ENCODE assay signal across 14 cellular contexts in genomic region chr3:149342413-149343340, GRCh38. TPM values are rescaled to one million over a fixed set of nuclear protein-coding genes. Genes with fewer than 3 reads are reported as not detected.
A peak's percentile ranks its signal among the peaks of the same experiment; 100 is the strongest.
DNase-seq lines count a peak whose midpoint lies in the region; ATAC-seq and TF ChIP-seq lines count a peak whose summit lies in the region.
"Had no signal": no experiment of that assay in that cellular context is flagged by ENCODE, and none has a peak within 500 bp of the region (broad histone marks: within the 10 kb centered on the region; RNA-seq: fewer than 3 reads in every experiment).

No MANE protein-coding gene starts in this region.

- CTCF ChIA-PET in MCF 10A (lab: Yijun Ruan, JAX) (interaction anchor here (0.6 to 2.5 kb wide), 7 partner anchors 11 to 147 kb away, joined by 3 to 18 read pairs (median 4); no protein-coding TSS in a partner anchor), Panc1 (lab: Charles Lee) (interaction anchor here (0.6 kb wide), 1 partner anchor 19 kb away, joined by 3 read pairs; no protein-coding TSS in a partner anchor)

- H3K9me3 ChIP-seq in breast epithelium (no peaks in the 10 kb centered on the region), Panc1 (ENCODE audit: control insufficient read depth, insufficient read depth, low read depth, low read length) (peaks cover 42% of the 10 kb centered on the region; the same call in 1 of the 2 replicates), upper lobe of left lung (no peaks in the 10 kb centered on the region)
- H3K9me3 ChIP-seq: left lung had no signal

- 64 to 76% methylated on average over 4 of the region's 4 CpGs for WGBS in upper lobe of left lung, 2 donors

- no peaks in the 10 kb centered on the region for H3K27me3 ChIP-seq in breast epithelium
- H3K27me3 ChIP-seq in Panc1 (ENCODE audit: control insufficient read depth, insufficient read depth, low read length) = no peaks in the 10 kb centered on the region
- H3K27me3 ChIP-seq in upper lobe of left lung = no peaks in the 10 kb centered on the region
- H3K27me3 ChIP-seq: left lung had no signal

- H3K27me3 Mint-ChIP-seq in MCF 10A (ENCODE audit: insufficient read depth, unreplicated experiment) = no peaks in the 10 kb centered on the region

- TF ChIP-seq CTCF in MCF 10A (IDR thresholded peaks at IDR 0.05; ENCODE audit: unreplicated experiment) (no peak), breast epithelium (IDR thresholded peaks at IDR 0.05) (no peak), Panc1 (IDR thresholded peaks at IDR 0.05) (no peak), GM13977 (IDR thresholded peaks at IDR 0.05; ENCODE audit: extremely low read depth, insufficient read depth, missing control alignments) (no peak), upper lobe of left lung (IDR thresholded peaks at IDR 0.05) (no peak)

- ATAC-seq in Panc1 = no peak
- ATAC-seq in upper lobe of left lung (ENCODE audit: low FRiP score in 2 of 2) = no peak
- ATAC-seq: left lung, sciatic nerve had no signal

- POLR2A ChIA-PET in MCF 10A (lab: Yijun Ruan, JAX) = interaction anchor here (0.6 kb wide), 2 partner anchors 35 to 44 kb away, joined by 3 to 4 read pairs; no protein-coding TSS in a partner anchor
- POLR2A ChIA-PET in Panc1 (lab: Charles Lee) = interaction anchor here (0.8 to 1.0 kb wide), 2 partner anchors 12 to 34 kb away, joined by 3 read pairs; partner anchors contain the start of gene TM4SF1

- peaks cover 10% of the 10 kb centered on the region for H3K4me1 Mint-ChIP-seq in MCF 10A (ENCODE audit: insufficient read depth, unreplicated experiment)
- H3K4me1 Mint-ChIP-seq: CD4-positive, CD25-positive, alpha-beta regulatory T cell had no signal

- peak overlapping the region in 1 of 2 donors; percentile 5 for H3K27ac ChIP-seq in breast epithelium
- H3K27ac ChIP-seq in Panc1 (ENCODE audit: low read length) = peak overlapping the region; percentile 100
- H3K27ac ChIP-seq in upper lobe of left lung = peak overlapping the region in 1 of 4 donors; percentile 26

- BruUV-seq in MCF 10A (replicated peaks; lab: Mats Ljungman, UMichigan) (no TSS peak), Panc1 (replicated peaks; lab: Mats Ljungman, UMichigan) (no TSS peak)

- DNase-seq in MCF 10A (ENCODE audit: unreplicated experiment) (peak; percentile 61), breast epithelium (ENCODE audit: low spot score in 2 of 2) (no peak), Panc1 (ENCODE audit: low read depth, low spot score) (no peak), fibroblast of gingiva (ENCODE audit: low read depth) (peak; percentile 61), NCI-H345 (lab: John Stamatoyannopoulos, UW) (no peak), GM13977 (ENCODE audit: low spot score) (no peak), upper lobe of left lung (no peak)
- no peak for DNase-seq in stimulated activated CD4-positive, alpha-beta T cell treated with anti-CD3 and anti-CD28 coated beads, Interleukin-4, amount 100 ng/mL, for 24 hours
- DNase-seq: CD4-positive, CD25-positive, alpha-beta regulatory T cell; effector CD4-positive, alpha-beta T cell; H7; left lung had no signal

- in situ Hi-C loops in Panc1 (cut with HindIII; ENCODE audit: low pct_unique_long_range_greater_than_20kb, low sequenced_read_pairs) (no loop called here), GM13977 (cut with MboI; ENCODE audit: low pct_unique_long_range_greater_than_20kb, low sequenced_read_pairs, unreplicated experiment) (no loop called here)

- H3K4me1 ChIP-seq in breast epithelium = peaks cover 0 to 4% of the 10 kb centered on the region in 2 donors
- H3K4me1 ChIP-seq in Panc1 (ENCODE audit: control insufficient read depth, insufficient read depth, low read length) = peaks cover 28% of the 10 kb centered on the region
- peaks cover 19 to 38% (median 26%) of the 10 kb centered on the region in 4 donors for H3K4me1 ChIP-seq in upper lobe of left lung

- H3K9me3 Mint-ChIP-seq in MCF 10A (ENCODE audit: unreplicated experiment) = no peaks in the 10 kb centered on the region

- H3K27ac Mint-ChIP-seq in MCF 10A (ENCODE audit: low read depth, unreplicated experiment) = no peak overlapping the region
- H3K27ac Mint-ChIP-seq: CD4-positive, CD25-positive, alpha-beta regulatory T cell had no signal

- no peak overlapping the region for H3K4me3 Mint-ChIP-seq in MCF 10A (ENCODE audit: unreplicated experiment)
- H3K4me3 Mint-ChIP-seq: CD4-positive, CD25-positive, alpha-beta regulatory T cell had no signal

- TF ChIP-seq EP300 in upper lobe of left lung (IDR thresholded peaks at IDR 0.05) = no peak

- no peaks in the 10 kb centered on the region for H3K36me3 Mint-ChIP-seq in MCF 10A (ENCODE audit: insufficient read depth, unreplicated experiment)
- H3K36me3 Mint-ChIP-seq: CD4-positive, CD25-positive, alpha-beta regulatory T cell had no signal

- H3K4me3 ChIP-seq in breast epithelium (no peak overlapping the region), Panc1 (ENCODE audit: low read depth in 2 of 2, low read length in 2 of 2) (no peak overlapping the region), upper lobe of left lung (no peak overlapping the region)
- H3K4me3 ChIP-seq: left lung had no signal

- intact Hi-C loops in MCF 10A (cut with micrococcal nuclease) = no loop called here
- intact Hi-C loops in breast epithelium (cut with DNase I; ENCODE audit: low total_unique reads) = no loop called here
- intact Hi-C loops in Panc1 (cut with micrococcal nuclease; ENCODE audit: unreplicated experiment) = no loop called here

- H3K36me3 ChIP-seq in breast epithelium = no peaks in the 10 kb centered on the region
- no peaks in the 10 kb centered on the region for H3K36me3 ChIP-seq in Panc1 (ENCODE audit: control insufficient read depth, insufficient read depth, low read length)
- H3K36me3 ChIP-seq in upper lobe of left lung = no peaks in the 10 kb centered on the region
- H3K36me3 ChIP-seq: left lung had no signal

- TF ChIP-seq POLR2A in breast epithelium (IDR thresholded peaks at IDR 0.05) (no peak), upper lobe of left lung (IDR thresholded peaks at IDR 0.05) (no peak)

RNA-seq across cellular contexts. Expression of gene TM4SF18, which starts 9.2 kb away (rescaled TPM):
- not detected in 2 replicates for total RNA-seq in MCF 10A (2022)
- total RNA-seq in breast epithelium = 10 to 100 TPM in 2 of 3 donors, 1 to 10 TPM in 1; 7.2 to 43.8 (median 25.9) TPM
- 54.5 TPM for total RNA-seq in Panc1 (2021; ENCODE audit: unreplicated experiment)
- 34.5 TPM for polyA plus RNA-seq in Panc1 (2012; ENCODE audit: insufficient read length)
- 10 to 100 TPM in 1 of 6 donors, 1 to 10 TPM in 3, under 1 TPM in 2; 0.55 to 16.6 (median 2.5) TPM for total RNA-seq in upper lobe of left lung
- total RNA-seq: CD4-positive, CD25-positive, alpha-beta regulatory T cell; T-helper 2 cell treated with Interferon-gamma antibody and Interleukin-4, amounts not matched to agents 100 ng/mL and 5 ng/mL, for 36 hours had no signal
- polyA plus RNA-seq: CD4-positive, CD25-positive, alpha-beta regulatory T cell had no signal

RNA-seq across cellular contexts. Expression of gene TM4SF1, which starts 34.8 kb away (rescaled TPM):
- 20.1 and 27.7 TPM in 2 replicates for total RNA-seq in MCF 10A (2022)
- 100 to 1,000 TPM in 2 of 3 donors, 10 to 100 TPM in 1; 48.5 to 559 (median 290) TPM for total RNA-seq in breast epithelium
- total RNA-seq in Panc1 (2021; ENCODE audit: unreplicated experiment) = 1,063 TPM
- polyA plus RNA-seq in Panc1 (2012; ENCODE audit: insufficient read length) = 1,714 TPM
- 100 to 1,000 TPM in 4 of 6 donors, 10 to 100 TPM in 2; 40.9 to 337 (median 197) TPM for total RNA-seq in upper lobe of left lung
- total RNA-seq: T-helper 2 cell treated with Interferon-gamma antibody and Interleukin-4, amounts not matched to agents 100 ng/mL and 5 ng/mL, for 36 hours had no signal
- polyA plus RNA-seq: CD4-positive, CD25-positive, alpha-beta regulatory T cell had no signal

Comparison
In these comparisons a context has a peak if more than half of its experiments do, and no peak if none do; other contexts are left out.
1. DNase-seq: peak in MCF 10A (single experiment) and fibroblast of gingiva (single experiment); none in breast epithelium (0 of 2), Panc1 (single experiment), NCI-H345 (single experiment), GM13977 (single experiment), stimulated activated CD4-positive, alpha-beta T cell treated with anti-CD3 and anti-CD28 coated beads, Interleukin-4, amount 100 ng/mL, for 24 hours (single experiment) and upper lobe of left lung (0 of 2).